Comparison of ENCODE assay signal across 8 cellular contexts in genomic region chr10:60943372-60944158, GRCh38. TPM values are rescaled to one million over a fixed set of nuclear protein-coding genes. Genes with fewer than 3 reads are reported as not detected.
DNase-seq lines count a peak whose midpoint lies in the region; ATAC-seq and TF ChIP-seq lines count a peak whose summit lies in the region.

No MANE protein-coding gene starts in this region.

- H3K27me3 ChIP-seq in MG63, result no peaks in the 10 kb centered on the region
- no peaks in the 10 kb centered on the region for H3K27me3 ChIP-seq in fibroblast of lung (ENCODE audit: control insufficient read depth, insufficient read depth, low read length)
- H3K27me3 ChIP-seq in mucosa of rectum (ENCODE audit: control insufficient read depth in 2 of 2, insufficient read depth in 2 of 2, low read length in 2 of 2), result no peaks in the 10 kb centered on the region
- peaks cover 0 to 7% (median 0%) of the 10 kb centered on the region in 4 donors for H3K27me3 ChIP-seq in upper lobe of left lung

- peaks cover 6% of the 10 kb centered on the region for H3K4me1 ChIP-seq in fibroblast of lung (ENCODE audit: control insufficient read depth, extremely low read depth, insufficient read depth, low read length)
- H3K4me1 ChIP-seq in mucosa of rectum (ENCODE audit: control insufficient read depth in 2 of 2, insufficient read depth in 2 of 2, low read length in 2 of 2), result peaks cover 10 to 11% of the 10 kb centered on the region in 2 donors
- H3K4me1 ChIP-seq in upper lobe of left lung, result peaks cover 13 to 31% (median 23%) of the 10 kb centered on the region in 4 donors

- peaks cover 82% of the 10 kb centered on the region for H3K27me3 Mint-ChIP-seq in activated CD8-positive, alpha-beta memory T cell treated with anti-CD3 and anti-CD28 coated beads, Interleukin-2, amount 10 ng/mL, durations not matched to agents 7 days and 5 days

- H3K4me1 Mint-ChIP-seq in activated CD8-positive, alpha-beta memory T cell treated with anti-CD3 and anti-CD28 coated beads, Interleukin-2, amount 10 ng/mL, durations not matched to agents 7 days and 5 days, result peaks cover 8% of the 10 kb centered on the region

- H3K4me3 ChIP-seq in MG63 (peak overlapping the region; percentile 71), fibroblast of lung (replicated peaks in 1 of 4; ENCODE audit: control extremely low read depth in 1 of 4, insufficient read depth in 1 of 4, low read depth in 3 of 4, low read length in 4 of 4) (peak overlapping the region; percentile 72 to 96 (median 78)), mucosa of rectum (ENCODE audit: low read length in 2 of 2) (peak overlapping the region; percentile 73 to 85), upper lobe of left lung (peak overlapping the region; percentile 54 to 89 (median 68))

- peak; percentile 35 for DNase-seq in NCI-H1436 (lab: John Stamatoyannopoulos, UW)
- DNase-seq in NCI-H1436 treated with DMSO at 0.1 percent for 48 hours (lab: John Stamatoyannopoulos, UW), result no peak
- DNase-seq in H4 (ENCODE audit: low spot score), result peak; percentile 49
- peak; percentile 67 for DNase-seq in MG63
- DNase-seq in activated CD8-positive, alpha-beta memory T cell treated with anti-CD3 and anti-CD28 coated beads, Interleukin-2, amount 10 ng/mL, durations not matched to agents 7 days and 5 days, result peak; percentile 40
- peak; percentile 52 to 57 for DNase-seq in fibroblast of lung (ENCODE audit: low read depth in 2 of 2)
- DNase-seq in upper lobe of left lung, result peak; percentile 65 to 91

- CTCF ChIA-PET in activated CD8-positive, alpha-beta memory T cell treated with anti-CD3 and anti-CD28 coated beads, Interleukin-2, amount 10 ng/mL, durations not matched to agents 7 days and 5 days (lab: Charles Lee), result interaction anchor here (0.7 kb wide), 1 partner anchor 530 kb away, joined by 3 read pairs; no protein-coding TSS in a partner anchor

- no peaks in the 10 kb centered on the region for H4K20me1 ChIP-seq in fibroblast of lung (ENCODE audit: control insufficient read depth, extremely low read depth, insufficient read depth, low read length)

- H3K27ac Mint-ChIP-seq in activated CD8-positive, alpha-beta memory T cell treated with anti-CD3 and anti-CD28 coated beads, Interleukin-2, amount 10 ng/mL, durations not matched to agents 7 days and 5 days, result no peak overlapping the region

- H3K36me3 Mint-ChIP-seq in activated CD8-positive, alpha-beta memory T cell treated with anti-CD3 and anti-CD28 coated beads, Interleukin-2, amount 10 ng/mL, durations not matched to agents 7 days and 5 days, result no peaks in the 10 kb centered on the region

- peaks cover 2% of the 10 kb centered on the region; the same call in 1 of the 2 replicates for H3K36me3 ChIP-seq in MG63
- H3K36me3 ChIP-seq in fibroblast of lung (ENCODE audit: control insufficient read depth, insufficient read depth, low read length), result no peaks in the 10 kb centered on the region
- no peaks in the 10 kb centered on the region for H3K36me3 ChIP-seq in mucosa of rectum (ENCODE audit: control insufficient read depth in 2 of 2, insufficient read depth in 2 of 2, low read length in 2 of 2)
- peaks cover 0 to 3% (median 0%) of the 10 kb centered on the region in 4 donors for H3K36me3 ChIP-seq in upper lobe of left lung

- H2AFZ ChIP-seq in fibroblast of lung (ENCODE audit: low read length), result peak overlapping the region; percentile 69

- H3K9ac ChIP-seq in fibroblast of lung (ENCODE audit: insufficient read depth, low read length), result peak overlapping the region; percentile 89
- H3K9ac ChIP-seq in mucosa of rectum (ENCODE audit: low read depth in 1 of 2, low read length in 2 of 2), result peak overlapping the region; percentile 81 to 84

- no peak for TF ChIP-seq POLR2A in upper lobe of left lung (IDR thresholded peaks at IDR 0.05)

- H3K27ac ChIP-seq in fibroblast of lung (ENCODE audit: insufficient read depth, low read length), result peak overlapping the region; percentile 98
- peak overlapping the region; percentile 89 to 91 for H3K27ac ChIP-seq in mucosa of rectum (ENCODE audit: low read depth in 2 of 2, low read length in 2 of 2)
- peak overlapping the region; percentile 96 to 98 (median 96) for H3K27ac ChIP-seq in upper lobe of left lung

- H3K9me3 ChIP-seq in MG63 (no peaks in the 10 kb centered on the region), fibroblast of lung (ENCODE audit: control insufficient read depth, insufficient read depth, low read depth, low read length) (no peaks in the 10 kb centered on the region), mucosa of rectum (ENCODE audit: control insufficient read depth in 2 of 2, low read length in 2 of 2) (no peaks in the 10 kb centered on the region), upper lobe of left lung (no peaks in the 10 kb centered on the region)

- H3K79me2 ChIP-seq in fibroblast of lung (ENCODE audit: control insufficient read depth, insufficient read depth, low read length), result no peaks in the 10 kb centered on the region

- ATAC-seq in activated CD8-positive, alpha-beta memory T cell treated with anti-CD3 and anti-CD28 coated beads, Interleukin-2, amount 10 ng/mL, durations not matched to agents 7 days and 5 days, result peak; percentile 47
- ATAC-seq in upper lobe of left lung (ENCODE audit: low FRiP score in 2 of 2), result peak; percentile 73 to 84

- no peaks in the 10 kb centered on the region for H3K9me3 Mint-ChIP-seq in activated CD8-positive, alpha-beta memory T cell treated with anti-CD3 and anti-CD28 coated beads, Interleukin-2, amount 10 ng/mL, durations not matched to agents 7 days and 5 days (ENCODE audit: low read depth)

- TF ChIP-seq CTCF in fibroblast of lung (conservative IDR thresholded peaks at IDR 0.05 in 1 of 2, IDR thresholded peaks at IDR 0.05 in 1 of 2; ENCODE audit: low read depth in 1 of 2, low read length in 2 of 2) (no peak), upper lobe of left lung (IDR thresholded peaks at IDR 0.05) (peak in 1 of 6 experiments; percentile 13)

- no peak for TF ChIP-seq EP300 in upper lobe of left lung (IDR thresholded peaks at IDR 0.05)

- WGBS in upper lobe of left lung, 2 donors, result 0 to 1% methylated on average over 6 to 52 of the region's 60 CpGs

- peak overlapping the region; percentile 99 for H3K4me2 ChIP-seq in fibroblast of lung (ENCODE audit: extremely low read depth, insufficient read depth, low read length)

- peak overlapping the region; percentile 26 for H3K4me3 Mint-ChIP-seq in activated CD8-positive, alpha-beta memory T cell treated with anti-CD3 and anti-CD28 coated beads, Interleukin-2, amount 10 ng/mL, durations not matched to agents 7 days and 5 days

RNA-seq across cellular contexts. Expression of gene RHOBTB1, which starts 0.4 kb away (rescaled TPM):
- 39.8 and 41.1 TPM in 2 replicates for total RNA-seq in H4 (2014; rRNA removed; shearing (Covaris generic))
- total RNA-seq in MG63 (2014; rRNA removed; shearing (Covaris generic); ENCODE audit: low replicate concordance), result 8.4 and 13.9 TPM in 2 replicates
- under 1 TPM in 1 of 2 experiments, not detected in 1; 0.07 TPM for total RNA-seq in activated CD8-positive, alpha-beta memory T cell treated with anti-CD3 and anti-CD28 coated beads, Interleukin-2, amount 10 ng/mL, durations not matched to agents 7 days and 5 days
- total RNA-seq in fibroblast of lung (19.8 TPM in 2 replicates), upper lobe of left lung (10 to 100 TPM; 10.4 to 28.3 (median 13.7) TPM)
- 14.9 and 42.6 TPM in 2 replicates for polyA plus RNA-seq in fibroblast of lung
- polyA plus RNA-seq in fibroblast of lung (2012), result 9.3 and 25.8 TPM in 2 replicates
- polyA minus RNA-seq in fibroblast of lung (ENCODE audit: low replicate concordance), result 5.1 and 8.7 TPM in 2 replicates
